In genomic region chr6:93679836-93680235, GRCh38 we compare ENCODE assay signal across 17 cellular contexts.
"Had no signal": no experiment of that assay in that cellular context is flagged by ENCODE, and none has a peak within 500 bp of the region (broad histone marks: within the 10 kb centered on the region; RNA-seq: fewer than 3 reads in every experiment).

No MANE protein-coding gene starts in this region.

- H3K27ac Mint-ChIP-seq: activated naive CD4-positive, alpha-beta T cell treated with anti-CD3 and anti-CD28 coated beads, Interleukin-2, amount 50 U/mL, for 24 hours; neural progenitor cell; stimulated activated naive CD8-positive, alpha-beta T cell treated with anti-CD3 and anti-CD28 coated beads, Interleukin-15, Interleukin-2, amounts not matched to agents 100 ng/mL and 50 ng/mL, for 24 hours; T-cell had no signal

- H3K4me2 ChIP-seq: neural progenitor cell had no signal

- H3K36me3 Mint-ChIP-seq: activated naive CD4-positive, alpha-beta T cell treated with anti-CD3 and anti-CD28 coated beads, Interleukin-2, amount 50 U/mL, for 24 hours; neural progenitor cell; T-cell had no signal

- H3K4me1 Mint-ChIP-seq: activated naive CD4-positive, alpha-beta T cell treated with anti-CD3 and anti-CD28 coated beads, Interleukin-2, amount 50 U/mL, for 24 hours; T-cell had no signal

- H3K27me3 ChIP-seq: brain microvascular endothelial cell, esophagus squamous epithelium, heart right ventricle, neural progenitor cell, pancreas, testis, upper lobe of right lung had no signal

- H3K9ac ChIP-seq: neural progenitor cell had no signal

- H3K27ac ChIP-seq: brain microvascular endothelial cell, esophagus squamous epithelium, heart right ventricle, neural progenitor cell, pancreas, testis, upper lobe of right lung had no signal

- H3K4me1 ChIP-seq: esophagus squamous epithelium, heart right ventricle, neural progenitor cell, pancreas, testis, upper lobe of right lung had no signal

- H3K27me3 Mint-ChIP-seq: activated naive CD4-positive, alpha-beta T cell treated with anti-CD3 and anti-CD28 coated beads, Interleukin-2, amount 50 U/mL, for 24 hours; stimulated activated naive CD8-positive, alpha-beta T cell treated with anti-CD3 and anti-CD28 coated beads, Interleukin-15, Interleukin-2, amounts not matched to agents 100 ng/mL and 50 ng/mL, for 24 hours; T-cell had no signal

- H3K9me3 Mint-ChIP-seq: neural progenitor cell had no signal

- H3K36me3 ChIP-seq: brain microvascular endothelial cell, esophagus squamous epithelium, heart right ventricle, neural progenitor cell, pancreas, upper lobe of right lung had no signal

- H3K4me3 Mint-ChIP-seq: activated naive CD4-positive, alpha-beta T cell treated with anti-CD3 and anti-CD28 coated beads, Interleukin-2, amount 50 U/mL, for 24 hours; neural progenitor cell; stimulated activated naive CD8-positive, alpha-beta T cell treated with anti-CD3 and anti-CD28 coated beads, Interleukin-15, Interleukin-2, amounts not matched to agents 100 ng/mL and 50 ng/mL, for 24 hours; T-cell had no signal

- H3K4me3 ChIP-seq: esophagus squamous epithelium, heart right ventricle, neural progenitor cell, pancreas, testis, upper lobe of right lung had no signal

- H3K9me3 ChIP-seq: pancreas, testis, upper lobe of right lung had no signal

- DNase-seq: activated T-cell treated with anti-CD3 and anti-CD28 coated beads, Interleukin-2, amount 50 U/mL, for 1 hour; amniotic stem cell; brain microvascular endothelial cell; cerebellar nuclear complex; esophagus squamous epithelium; heart right ventricle; kidney; left ventricle myocardium superior; mesendoderm; pancreas; stimulated activated CD4-positive, alpha-beta T cell treated with anti-CD3 and anti-CD28 coated beads, Interleukin-4, amount 100 ng/mL, for 1 hour; T-cell; testis; upper lobe of right lung had no signal
